Comparison of ENCODE assay signal across 13 cellular contexts in genomic region chr10:48557511-48558123, GRCh38.
"Had no signal": no experiment of that assay in that cellular context is flagged by ENCODE, and none has a peak within 500 bp of the region (broad histone marks: within the 10 kb centered on the region; RNA-seq: fewer than 3 reads in every experiment).

No MANE protein-coding gene starts in this region.

- H3K27ac ChIP-seq: breast epithelium, dorsolateral prefrontal cortex, esophagus muscularis mucosa, neural progenitor cell, pancreas, sigmoid colon, WERI-Rb-1 had no signal

- H3K4me1 ChIP-seq: breast epithelium, neural progenitor cell, pancreas had no signal

- H3K27ac Mint-ChIP-seq: activated CD4-positive, alpha-beta memory T cell treated with anti-CD3 and anti-CD28 coated beads, Interleukin-2, amount 10 ng/mL, durations not matched to agents 7 days and 5 days; neural progenitor cell; T-helper 17 cell had no signal

- H3K36me3 ChIP-seq: breast epithelium, esophagus muscularis mucosa, neural progenitor cell, pancreas, sigmoid colon, WERI-Rb-1 had no signal

- H3K36me3 Mint-ChIP-seq: neural progenitor cell had no signal

- DNase-seq: activated CD4-positive, alpha-beta memory T cell treated with anti-CD3 and anti-CD28 coated beads, Interleukin-2, amount 10 ng/mL, durations not matched to agents 7 days and 5 days; activated naive CD4-positive, alpha-beta T cell treated with Interleukin-2 at 50 U/mL for 16 hours; aorta; dorsolateral prefrontal cortex; glutamatergic neuron; sigmoid colon; stimulated activated CD4-positive, alpha-beta T cell treated with anti-CD3 and anti-CD28 coated beads, Interleukin-1b, Interleukin-23, amount 100 ng/mL, for 48 hours; T-helper 17 cell; WERI-Rb-1 had no signal

- H3K9ac ChIP-seq: neural progenitor cell had no signal

- H3K9me3 Mint-ChIP-seq: activated CD4-positive, alpha-beta memory T cell treated with anti-CD3 and anti-CD28 coated beads, Interleukin-2, amount 10 ng/mL, durations not matched to agents 7 days and 5 days; neural progenitor cell had no signal

- H3K4me3 Mint-ChIP-seq: activated CD4-positive, alpha-beta memory T cell treated with anti-CD3 and anti-CD28 coated beads, Interleukin-2, amount 10 ng/mL, durations not matched to agents 7 days and 5 days; neural progenitor cell; T-helper 17 cell had no signal

- H3K4me1 Mint-ChIP-seq: activated CD4-positive, alpha-beta memory T cell treated with anti-CD3 and anti-CD28 coated beads, Interleukin-2, amount 10 ng/mL, durations not matched to agents 7 days and 5 days; T-helper 17 cell had no signal

- H3K4me2 ChIP-seq: neural progenitor cell had no signal

- H3K9me3 ChIP-seq: breast epithelium, esophagus muscularis mucosa, pancreas, sigmoid colon had no signal

- H3K4me3 ChIP-seq: breast epithelium, dorsolateral prefrontal cortex, esophagus muscularis mucosa, neural progenitor cell, pancreas, sigmoid colon had no signal

- H2AFZ ChIP-seq: neural progenitor cell had no signal

- H3K27me3 ChIP-seq: breast epithelium, dorsolateral prefrontal cortex, esophagus muscularis mucosa, neural progenitor cell, pancreas, sigmoid colon had no signal
